In genomic region chrX:6558979-6559378, GRCh38 we compare ENCODE assay signal across 18 cellular contexts. TPM values are rescaled to one million over a fixed set of nuclear protein-coding genes. Genes with fewer than 3 reads are reported as not detected.
DNase-seq lines count a peak whose midpoint lies in the region; ATAC-seq lines count a peak whose summit lies in the region.
"Had no signal": no experiment of that assay in that cellular context is flagged by ENCODE, and none has a peak within 500 bp of the region (broad histone marks: within the 10 kb centered on the region; RNA-seq: fewer than 3 reads in every experiment).

No MANE protein-coding gene starts in this region.

- no peak for ATAC-seq in HG02678 (IDR thresholded peaks at IDR 0.05; ENCODE audit: unreplicated experiment)
- ATAC-seq in GM21423 (IDR thresholded peaks at IDR 0.05; ENCODE audit: unreplicated experiment): no peak

- DNase-seq in NCI-H82 (lab: John Stamatoyannopoulos, UW) (peak; percentile 30), NCI-H82 treated with DMSO at 0.1 percent for 48 hours (lab: John Stamatoyannopoulos, UW; ENCODE audit: unreplicated experiment) (no peak), SK-N-DZ (ENCODE audit: low spot score) (peak; percentile 80), cerebellum (ENCODE audit: low spot score) (peak; percentile 5)
- DNase-seq: AML-193; BE2C; CD4-positive, alpha-beta T cell; CD8-positive, alpha-beta memory T cell; DMS 273 treated with DMSO at 0.1 percent for 48 hours; DMS79; EL; GF-D8; GOT3; HFFc6 had no signal

RNA-seq across cellular contexts. Expression of gene VCX3A, which starts 24.1 kb away (rescaled TPM):
- not detected in 2 replicates for polyA plus RNA-seq in SK-N-DZ (2014; cell fraction: cytosol; rRNA removed)
- not detected in 2 replicates for polyA plus RNA-seq in SK-N-DZ (2014; cell fraction: nucleus; rRNA removed)
- total RNA-seq in cerebellum: not detected
- total RNA-seq: CD4-positive, alpha-beta T cell; CD8-positive, alpha-beta memory T cell; HFFc6 had no signal
- polyA plus RNA-seq: AG04450; CD14-positive monocyte; CD8-positive, alpha-beta memory T cell had no signal
